Comparison of ENCODE assay signal across 9 cellular contexts in genomic region chrX:136251042-136251991, GRCh38. TPM values are rescaled to one million over a fixed set of nuclear protein-coding genes. Genes with fewer than 3 reads are reported as not detected.
A peak's percentile ranks its signal among the peaks of the same experiment; 100 is the strongest.
DNase-seq lines count a peak whose midpoint lies in the region; ATAC-seq, FAIRE-seq and TF ChIP-seq lines count a peak whose summit lies in the region.
"Had no signal": no experiment of that assay in that cellular context is flagged by ENCODE, and none has a peak within 500 bp of the region (broad histone marks: within the 10 kb centered on the region; RNA-seq: fewer than 3 reads in every experiment).

Gene MAP7D3 (minus strand): TSS chrX:136251400. CDS start chrX:136251358, 42 bp downstream.

- no peak for TF ChIP-seq POLR2A in transverse colon (IDR thresholded peaks at IDR 0.05)

- H3K4me1 Mint-ChIP-seq in CD8-positive, alpha-beta memory T cell, result peaks cover 0 to 14% (median 4%) of the 10 kb centered on the region in 3 donors

- in situ Hi-C loops in transverse colon (cut with MboI; ENCODE audit: low pct_ligation_motif_present in 1 of 4, low pct_unique_long_range_greater_than_20kb in 1 of 4, low sequenced_read_pairs in 3 of 4), result loop anchor here in 1 of 4 donors (25.0 kb wide), 1 partner anchor 214 kb away; no protein-coding TSS in a partner anchor

- no peaks in the 10 kb centered on the region for H3K27me3 ChIP-seq in CD8-positive, alpha-beta memory T cell (ENCODE audit: insufficient read depth, low read length, poor library complexity, severe bottlenecking)
- H3K27me3 ChIP-seq in pancreas (peaks cover 0 to 15% (median 0%) of the 10 kb centered on the region in 4 donors), transverse colon (no peaks in the 10 kb centered on the region)

- H3K9me3 Mint-ChIP-seq in CD8-positive, alpha-beta memory T cell, result no peaks in the 10 kb centered on the region

- ATAC-seq in GM19397 (IDR thresholded peaks at IDR 0.05; ENCODE audit: unreplicated experiment) (peak; percentile 90), HG03558 (IDR thresholded peaks at IDR 0.05; ENCODE audit: extremely low read depth, unreplicated experiment) (peak; percentile 60), pancreas (peak; percentile 95 to 98 (median 98))

- no peaks in the 10 kb centered on the region for H3K9me3 ChIP-seq in CD8-positive, alpha-beta memory T cell (ENCODE audit: low read length)
- H3K9me3 ChIP-seq in pancreas (no peaks in the 10 kb centered on the region), transverse colon (no peaks in the 10 kb centered on the region)

- H3K4me3 ChIP-seq in CD8-positive, alpha-beta memory T cell (ENCODE audit: low read length), result peak within 1 kb of the TSS; percentile 45
- H3K4me3 ChIP-seq in pancreas (peak within 1 kb of the TSS; percentile 41 to 63 (median 57)), transverse colon (peak within 1 kb of the TSS; percentile 54 to 78 (median 69))

- TF ChIP-seq CTCF in pancreas (IDR thresholded peaks at IDR 0.05), result no peak
- no peak for TF ChIP-seq CTCF in transverse colon (IDR thresholded peaks at IDR 0.05)

- no peak for TF ChIP-seq EP300 in transverse colon (IDR thresholded peaks at IDR 0.05; ENCODE audit: low read depth)

- POLR2A ChIA-PET in CD8-positive, alpha-beta memory T cell (lab: Charles Lee), result interaction anchor here (0.5 kb wide), 1 partner anchor 17 kb away, joined by 3 read pairs; no protein-coding TSS in a partner anchor

- CTCF ChIA-PET in CD8-positive, alpha-beta memory T cell (lab: Charles Lee), result no interaction called here

- H3K27me3 Mint-ChIP-seq in CD8-positive, alpha-beta memory T cell, result peaks cover 0 to 6% of the 10 kb centered on the region in 2 donors

- FAIRE-seq in pancreas (lab: Jason Lieb, UNC), result no peak
- FAIRE-seq: endometrium had no signal

- peaks cover 0 to 8% (median 0%) of the 10 kb centered on the region in 3 donors for H3K36me3 Mint-ChIP-seq in CD8-positive, alpha-beta memory T cell

- H3K27ac Mint-ChIP-seq in CD8-positive, alpha-beta memory T cell, result peak within 1 kb of the TSS in 7 of 8 donors; percentile 61 to 97 (median 92)

- no peaks in the 10 kb centered on the region for H3K36me3 ChIP-seq in CD8-positive, alpha-beta memory T cell (ENCODE audit: insufficient read depth, low read length)
- H3K36me3 ChIP-seq in pancreas (no peaks in the 10 kb centered on the region), transverse colon (no peaks in the 10 kb centered on the region)

- peak within 1 kb of the TSS; percentile 86 to 96 (median 94) for H3K4me3 Mint-ChIP-seq in CD8-positive, alpha-beta memory T cell

- DNase-seq in CD8-positive, alpha-beta memory T cell, result peak; percentile 51 to 76 (median 70)
- DNase-seq in SIG-M5 (lab: John Stamatoyannopoulos, UW) (peak; percentile 1), glomerular endothelial cell (ENCODE audit: extremely low read depth, low read depth, low spot score) (no peak), pancreas (peak; percentile 41 to 83 (median 58)), transverse colon (peak; percentile 64)
- peak; percentile 7 to 50 (median 19) for DNase-seq in activated naive CD4-positive, alpha-beta T cell (lab: John Stamatoyannopoulos, UW)

- H3K27ac ChIP-seq in CD8-positive, alpha-beta memory T cell (ENCODE audit: low read depth, low read length), result peak within 1 kb of the TSS; percentile 47
- H3K27ac ChIP-seq in pancreas, result peak within 1 kb of the TSS in 2 of 4 donors; percentile 41 to 42
- H3K27ac ChIP-seq in transverse colon, result peak within 1 kb of the TSS; percentile 75 to 85 (median 80)

- WGBS in pancreas, 2 donors, result 2 to 27% methylated on average over 32 to 73 of the region's 73 CpGs
- 49 to 53% methylated on average over 2 to 45 of the region's 73 CpGs for WGBS in transverse colon (ENCODE audit: low coverage in 1 of 2), 2 donors

- H3K4me1 ChIP-seq in CD8-positive, alpha-beta memory T cell (ENCODE audit: insufficient read depth, low read length), result no peaks in the 10 kb centered on the region
- no peaks in the 10 kb centered on the region for H3K4me1 ChIP-seq in pancreas
- peaks cover 0 to 6% (median 0%) of the 10 kb centered on the region in 4 donors for H3K4me1 ChIP-seq in transverse colon

- intact Hi-C loops in pancreas (cut with DNase I) (no loop called here), transverse colon (cut with DNase I; ENCODE audit: low total_unique reads) (no loop called here)

RNA-seq across cellular contexts. Expression of gene MAP7D3, which starts in this region (rescaled TPM):
- total RNA-seq in CD8-positive, alpha-beta memory T cell, result 10 to 100 TPM; 18.7 to 19.0 TPM
- polyA plus RNA-seq in CD8-positive, alpha-beta memory T cell, result 6.2 TPM
- total RNA-seq in glomerular endothelial cell, result 29.6 and 31.3 TPM in 2 replicates
- total RNA-seq in pancreas, result 1 to 10 TPM; 1.1 to 3.6 (median 2.3) TPM
- polyA plus RNA-seq in pancreas, result 1 to 10 TPM; 1.9 to 2.3 TPM
- total RNA-seq in transverse colon, result 10 to 100 TPM in 1 of 4 donors, 1 to 10 TPM in 3; 2.2 to 10.9 (median 5.2) TPM
